17 cellular contexts compared by ENCODE assay signal in the genomic region with DNA sequence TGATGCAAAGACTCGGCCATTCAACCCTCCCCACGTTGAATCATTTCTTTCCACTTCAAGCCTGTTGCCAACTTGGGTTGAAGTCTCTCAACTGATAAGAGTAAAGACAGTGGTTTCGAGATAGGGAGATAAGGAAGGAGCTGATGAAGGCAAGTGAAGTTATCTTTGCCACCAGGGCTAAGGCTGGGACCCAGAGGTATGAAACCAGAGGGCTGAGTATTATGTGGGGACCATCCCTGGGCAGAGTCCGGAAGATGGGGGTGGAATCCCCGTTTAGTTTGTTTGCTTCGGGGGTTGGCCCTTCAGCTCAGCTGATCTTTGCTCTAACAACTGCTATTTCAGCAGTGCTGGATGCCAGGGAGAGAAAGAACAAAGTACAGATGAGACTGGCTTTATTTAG. TPM values are rescaled to one million over a fixed set of nuclear protein-coding genes. Genes with fewer than 3 reads are reported as not detected.
DNase-seq lines count a peak whose midpoint lies in the region; ATAC-seq, FAIRE-seq and TF ChIP-seq lines count a peak whose summit lies in the region.
"Had no signal": no experiment of that assay in that cellular context is flagged by ENCODE, and none has a peak within 500 bp of the region (broad histone marks: within the 10 kb centered on the region; RNA-seq: fewer than 3 reads in every experiment).

No MANE protein-coding gene starts in this region.

- no peak for TF ChIP-seq RAD21 in K562 (CRISPR knock-in tag; conservative IDR thresholded peaks at IDR 0.05 in 1 of 2, IDR thresholded peaks at IDR 0.05 in 1 of 2)

- H4K20me1 ChIP-seq in K562 (replicated peaks; ENCODE audit: control insufficient read depth, insufficient read depth, low read length) = no peaks in the 10 kb centered on the region

- no peaks in the 10 kb centered on the region for H3K9me3 ChIP-seq in K562 (replicated peaks; ENCODE audit: control insufficient read depth, insufficient read depth, low read depth, low read length)
- H3K9me3 ChIP-seq in small intestine (ENCODE audit: control insufficient read depth, low read depth) = no peaks in the 10 kb centered on the region
- no peaks in the 10 kb centered on the region for H3K9me3 ChIP-seq in adrenal gland (replicated peaks in 1 of 3)
- H3K9me3 ChIP-seq: A549, HAP-1 had no signal

- H3K4me3 ChIP-seq in K562 (no peak overlapping the region), small intestine (ENCODE audit: low read depth in 1 of 2, low read length in 2 of 2) (no peak overlapping the region), adrenal gland (no peak overlapping the region)
- H3K4me3 ChIP-seq: A549, HAP-1 had no signal

- TF ChIP-seq CTCF in K562 (IDR thresholded peaks at IDR 0.05 in 2 of 3, conservative IDR thresholded peaks at IDR 0.05 in 1 of 3; ENCODE audit: insufficient read depth in 2 of 3, low read depth in 1 of 3, low read length in 3 of 3) (no peak), adrenal gland (IDR thresholded peaks at IDR 0.05) (no peak)

- no peak overlapping the region for H2AFZ ChIP-seq in K562 (ENCODE audit: low read depth, low read length)

- H3K4me3 Mint-ChIP-seq in activated T-cell treated with anti-CD3 and anti-CD28 coated beads, Interleukin-2, amount 50 U/mL, for 72 hours = peak overlapping the region; percentile 15 to 60
- H3K4me3 Mint-ChIP-seq in T-cell = peak overlapping the region in 1 of 3 donors; percentile 26
- H3K4me3 Mint-ChIP-seq: WTC11 had no signal

- H3K27ac Mint-ChIP-seq in activated T-cell treated with anti-CD3 and anti-CD28 coated beads, Interleukin-2, amount 50 U/mL, for 72 hours = peak overlapping the region; percentile 61
- peak overlapping the region; percentile 41 to 76 for H3K27ac Mint-ChIP-seq in T-cell
- H3K27ac Mint-ChIP-seq: WTC11 had no signal

- no peak overlapping the region for H3K9ac ChIP-seq in K562 (ENCODE audit: insufficient read depth in 1 of 2, low read depth in 2 of 2, low read length in 2 of 2)

- ATAC-seq in activated T-cell treated with anti-CD3 and anti-CD28 coated beads, Interleukin-2, amount 50 U/mL, for 72 hours (replicated peaks in 1 of 2) = peak; percentile 79 to 81
- ATAC-seq in T-cell (replicated peaks in 1 of 4) (peak; percentile 48 to 66 (median 59)), K562 (no peak), HG03095 (IDR thresholded peaks at IDR 0.05; ENCODE audit: unreplicated experiment) (no peak)
- ATAC-seq: A549, WTC11 had no signal

- H3K4me1 Mint-ChIP-seq in activated T-cell treated with anti-CD3 and anti-CD28 coated beads, Interleukin-2, amount 50 U/mL, for 72 hours (ENCODE audit: low read depth) = peaks cover 29% of the 10 kb centered on the region
- H3K4me1 Mint-ChIP-seq in T-cell = peaks cover 19 to 46% (median 24%) of the 10 kb centered on the region in 3 donors

- no peaks in the 10 kb centered on the region for H3K36me3 Mint-ChIP-seq in activated T-cell treated with anti-CD3 and anti-CD28 coated beads, Interleukin-2, amount 50 U/mL, for 72 hours (ENCODE audit: insufficient read depth in 2 of 2)
- no peaks in the 10 kb centered on the region for H3K36me3 Mint-ChIP-seq in T-cell
- H3K36me3 Mint-ChIP-seq: WTC11 had no signal

- H3K27me3 Mint-ChIP-seq in activated T-cell treated with anti-CD3 and anti-CD28 coated beads, Interleukin-2, amount 50 U/mL, for 72 hours (ENCODE audit: low read depth) = peaks cover 7% of the 10 kb centered on the region
- H3K27me3 Mint-ChIP-seq in T-cell = peaks cover 0 to 14% of the 10 kb centered on the region in 2 donors

- H3K9me1 ChIP-seq in K562 (ENCODE audit: control insufficient read depth, insufficient read depth, low read length) = no peaks in the 10 kb centered on the region

- H3K4me1 ChIP-seq in K562 (replicated peaks in 1 of 2; ENCODE audit: control insufficient read depth in 2 of 2, insufficient read depth in 2 of 2, low read length in 2 of 2) (peaks cover 3 to 4% of the 10 kb centered on the region in 2 experiments; a peak in 2 of 5 replicates), small intestine (ENCODE audit: control insufficient read depth in 2 of 2, insufficient read depth in 1 of 2, low read depth in 1 of 2, low read length in 1 of 2) (no peaks in the 10 kb centered on the region), adrenal gland (replicated peaks in 1 of 2) (no peaks in the 10 kb centered on the region)
- H3K4me1 ChIP-seq: A549, HAP-1 had no signal

- TF ChIP-seq POLR2A in K562 (conservative IDR thresholded peaks at IDR 0.05) = no peak
- TF ChIP-seq POLR2A in adrenal gland (IDR thresholded peaks at IDR 0.05) = no peak

- H3K27me3 ChIP-seq in K562 (ENCODE audit: control insufficient read depth in 2 of 2, insufficient read depth in 2 of 2, low read length in 2 of 2) = peaks cover 0 to 9% of the 10 kb centered on the region in 2 experiments; a peak in 3 of 5 replicates
- no peaks in the 10 kb centered on the region for H3K27me3 ChIP-seq in small intestine (ENCODE audit: control insufficient read depth in 2 of 2, insufficient read depth in 2 of 2, low read length in 2 of 2)
- H3K27me3 ChIP-seq in adrenal gland = no peaks in the 10 kb centered on the region

- POLR2A ChIA-PET in T-cell (lab: Charles Lee) (no interaction called here), K562 (lab: Yijun Ruan, JAX) (interaction anchor here (1.5 kb wide), 1 partner anchor 10 kb away, joined by 7 read pairs; no protein-coding TSS in a partner anchor)

- CTCF ChIA-PET in T-cell (lab: Charles Lee) (interaction anchor here in 1 of 2 donors (0.8 to 0.9 kb wide), 2 partner anchors 10 to 87 kb away, joined by 3 read pairs; no protein-coding TSS in a partner anchor), K562 (lab: Yijun Ruan, JAX; ENCODE audit: low intra/inter-chr PET ratio) (no interaction called here)

- H3K36me3 ChIP-seq in K562 (ENCODE audit: control insufficient read depth, insufficient read depth, low read length) (no peaks in the 10 kb centered on the region), small intestine (ENCODE audit: control insufficient read depth in 2 of 2, insufficient read depth in 2 of 2, low read length in 2 of 2) (no peaks in the 10 kb centered on the region), adrenal gland (replicated peaks in 1 of 2) (no peaks in the 10 kb centered on the region)
- H3K36me3 ChIP-seq: HAP-1 had no signal

- in situ Hi-C loops in K562 (cut with MboI) = no loop called here

- no peak for DNase-seq in activated T-cell treated with anti-CD3 and anti-CD28 coated beads, Interleukin-2, amount 50 U/mL, for 72 hours
- no peak for DNase-seq in activated T-cell treated with anti-CD3 and anti-CD28 coated beads, Interleukin-2, amount 50 U/mL, for 48 hours
- no peak for DNase-seq in T-cell
- no peak for DNase-seq in K562 (ENCODE audit: extremely low read depth in 1 of 4, low spot score in 3 of 4)
- DNase-seq in small intestine = peak; percentile 86
- no peak for DNase-seq in NCI-H1048 (lab: John Stamatoyannopoulos, UW)
- no peak for DNase-seq in adrenal gland
- DNase-seq: activated CD8-positive, alpha-beta memory T cell treated with anti-CD3 and anti-CD28 coated beads, Interleukin-2, amount 50 U/mL, for 4 hours; NCI-H1436; NCI-H2227 treated with DMSO at 0.1 percent for 48 hours; SW 1271 had no signal

- no peak for TF ChIP-seq EP300 in K562 (IDR thresholded peaks at IDR 0.05; ENCODE audit: low read length)

- no peak for FAIRE-seq in K562 (lab: Jason Lieb, UNC)
- FAIRE-seq in small intestine (lab: Jason Lieb, UNC) = no peak
- FAIRE-seq: A549 had no signal

- no peaks in the 10 kb centered on the region for H3K79me2 ChIP-seq in K562 (ENCODE audit: control insufficient read depth, insufficient read depth, low read length)

- WGBS in K562 (ENCODE audit: insufficient coverage, low coverage, missing lambda C conversion rate) = 0% methylated on average over 6 of the region's 6 CpGs
- WGBS in small intestine, 3 donors = 10 to 53% (median 21%) methylated on average over 6 of the region's 6 CpGs
- 50 to 71% (median 60%) methylated on average over 4 to 6 of the region's 6 CpGs for WGBS in adrenal gland, 4 donors

- H3K4me2 ChIP-seq in K562 (ENCODE audit: insufficient read depth, low read length) = no peak overlapping the region
- H3K4me2 ChIP-seq: A549 had no signal

- no TSS peak for BruUV-seq in K562 (replicated peaks; lab: Mats Ljungman, UMichigan)

- intact Hi-C loops in K562 (cut with micrococcal nuclease) = no loop called here
- intact Hi-C loops in adrenal gland (cut with DNase I) = no loop called here

- H3K27ac ChIP-seq in K562 (ENCODE audit: extremely low read depth, low read depth, low read length) (no peak overlapping the region), small intestine (ENCODE audit: low read depth in 1 of 2, low read length in 1 of 2) (no peak overlapping the region), adrenal gland (no peak overlapping the region)
- H3K27ac ChIP-seq: A549 had no signal

- no peaks in the 10 kb centered on the region for H3K9me3 Mint-ChIP-seq in activated T-cell treated with anti-CD3 and anti-CD28 coated beads, Interleukin-2, amount 50 U/mL, for 72 hours
- no peaks in the 10 kb centered on the region for H3K9me3 Mint-ChIP-seq in T-cell
- H3K9me3 Mint-ChIP-seq: WTC11 had no signal

RNA-seq across cellular contexts. Expression of a gene that starts 2.3 kb away (rescaled TPM):
- total RNA-seq in activated T-cell treated with anti-CD3 and anti-CD28 coated beads, Interleukin-2, amount 50 U/mL, for 72 hours = under 1 TPM; 0.24 to 0.42 TPM
- total RNA-seq in T-cell (under 1 TPM in 4 of 5 donors, not detected in 1; 0.20 to 0.84 (median 0.37) TPM), K562 (2014; rRNA removed) (not detected in 2 replicates), K562 (2014; rRNA removed; fragmentation: Illumina TruSeq; extraction: Trizol) (not detected in 2 replicates), K562 (2015; rRNA removed; fragmentation: Illumina TruSeq; extraction: Trizol) (not detected in 2 replicates), K562 (2021) (0.04 TPM in 1 of 2 replicates, not detected in the other), adrenal gland (1 to 10 TPM in 5 of 8 donors, under 1 TPM in 3; 0.18 to 5.4 (median 1.5) TPM)
- not detected in 2 replicates for total RNA-seq in K562 (2011; cell fraction: chromatin; rRNA removed; ENCODE audit: low replicate concordance)
- total RNA-seq in K562 (2011; cell fraction: nucleolus; rRNA removed) = not detected in 2 replicates
- total RNA-seq in K562 (2011; cell fraction: nucleoplasm; rRNA removed) = not detected in 2 replicates
- polyA plus RNA-seq in K562 (2011; rRNA removed) (0.01 TPM in 1 of 2 replicates, not detected in the other), K562 (2014; fragmentation: Illumina TruSeq; extraction: Trizol) (0.13 TPM in 1 of 2 replicates, not detected in the other), K562 (2014; fragmentation: Nextera tagmentation; extraction: Ambion mirVana) (under 1 TPM in 1 of 2 experiments, not detected in 1; 0.03 TPM), K562 (2014; rRNA removed) (0.19 TPM in 1 of 2 replicates, not detected in the other), small intestine (10 to 100 TPM; 27.0 to 80.1 (median 27.3) TPM), adrenal gland (1 to 10 TPM in 1 of 3 donors, under 1 TPM in 2; 0.56 to 2.4 (median 0.73) TPM)
- 0.03 and 0.04 TPM in 2 replicates for polyA plus RNA-seq in K562 (2011; cell fraction: cytosol; rRNA removed)
- not detected in 2 replicates for polyA plus RNA-seq in K562 (2011; cell fraction: nucleus; rRNA removed)
- polyA plus RNA-seq in K562 (2012) = 0.05 and 0.11 TPM in 2 replicates
- polyA minus RNA-seq in K562 (2011; rRNA and poly(A)+ RNA removed) = not detected in 2 replicates
- not detected in 2 replicates for polyA minus RNA-seq in K562 (2011; cell fraction: cytosol; rRNA and poly(A)+ RNA removed)
- not detected in 2 replicates for polyA minus RNA-seq in K562 (2011; cell fraction: nucleus; rRNA and poly(A)+ RNA removed)
- total RNA-seq: kidney epithelial cell had no signal
- polyA plus RNA-seq: A549 had no signal

RNA-seq across cellular contexts. Expression of a gene that starts 43.3 kb away (rescaled TPM):
- total RNA-seq in activated T-cell treated with anti-CD3 and anti-CD28 coated beads, Interleukin-2, amount 50 U/mL, for 72 hours = 100 to 1,000 TPM; 148 to 166 TPM
- total RNA-seq in T-cell (100 to 1,000 TPM; 102 to 163 (median 142) TPM), K562 (2014; rRNA removed) (0.08 and 0.14 TPM in 2 replicates), K562 (2014; rRNA removed; fragmentation: Illumina TruSeq; extraction: Trizol) (0.06 and 0.07 TPM in 2 replicates), K562 (2015; rRNA removed; fragmentation: Illumina TruSeq; extraction: Trizol) (0.72 and 1.1 TPM in 2 replicates), K562 (2021) (0.34 and 0.35 TPM in 2 replicates), adrenal gland (10 to 100 TPM in 7 of 8 donors, 1 to 10 TPM in 1; 6.3 to 27.8 (median 18.5) TPM)
- total RNA-seq in K562 (2011; cell fraction: chromatin; rRNA removed; ENCODE audit: low replicate concordance) = not detected in 2 replicates
- not detected in 2 replicates for total RNA-seq in K562 (2011; cell fraction: nucleolus; rRNA removed)
- not detected in 2 replicates for total RNA-seq in K562 (2011; cell fraction: nucleoplasm; rRNA removed)
- polyA plus RNA-seq in K562 (2011; rRNA removed) (0.06 and 0.08 TPM in 2 replicates), K562 (2014; fragmentation: Illumina TruSeq; extraction: Trizol) (0.10 and 0.14 TPM in 2 replicates), K562 (2014; fragmentation: Nextera tagmentation; extraction: Ambion mirVana) (under 1 TPM; 0.03 to 0.06 TPM), K562 (2014; rRNA removed) (0.08 and 0.13 TPM in 2 replicates), small intestine (10 to 100 TPM in 1 of 3 donors, 1 to 10 TPM in 2; 3.8 to 11.1 (median 7.0) TPM), adrenal gland (10 to 100 TPM in 1 of 3 donors, 1 to 10 TPM in 2; 4.9 to 14.3 (median 5.9) TPM)
- 0.04 and 0.06 TPM in 2 replicates for polyA plus RNA-seq in K562 (2011; cell fraction: cytosol; rRNA removed)
- polyA plus RNA-seq in K562 (2011; cell fraction: nucleus; rRNA removed) = 0.04 and 0.07 TPM in 2 replicates
- 0.21 and 0.75 TPM in 2 replicates for polyA plus RNA-seq in K562 (2012)
- not detected in 2 replicates for polyA minus RNA-seq in K562 (2011; rRNA and poly(A)+ RNA removed)
- polyA minus RNA-seq in K562 (2011; cell fraction: cytosol; rRNA and poly(A)+ RNA removed) = not detected in 2 replicates
- polyA minus RNA-seq in K562 (2011; cell fraction: nucleus; rRNA and poly(A)+ RNA removed) = not detected in 2 replicates
- total RNA-seq: fibroblast of lung, kidney epithelial cell had no signal
- polyA plus RNA-seq: A549, fibroblast of lung had no signal

Comparison
In these comparisons a context has a peak if more than half of its experiments do, and no peak if none do; other contexts are left out.
1. ATAC-seq: peak in activated T-cell treated with anti-CD3 and anti-CD28 coated beads, Interleukin-2, amount 50 U/mL, for 72 hours (2 of 2) and T-cell (4 of 4); none in K562 (single experiment) and HG03095 (single experiment).